Comparison of ENCODE assay signal across 8 cellular contexts in genomic region chr12:39990122-39991101, GRCh38.
DNase-seq lines count a peak whose midpoint lies in the region; ATAC-seq, FAIRE-seq and TF ChIP-seq lines count a peak whose summit lies in the region.

No MANE protein-coding gene starts in this region.

- DNase-seq in NK-92 treated with Interleukin-12 subunit alpha and Interleukin-12 subunit beta, amount 100 ng/mL, for 24 hours (lab: John Stamatoyannopoulos, UW): peak; percentile 13
- no peak for DNase-seq in NK-92 (lab: John Stamatoyannopoulos, UW; ENCODE audit: unreplicated experiment)
- DNase-seq in NAMALWA (ENCODE audit: low spot score): peak; percentile 67
- peak; percentile 82 for DNase-seq in activated CD8-positive, alpha-beta T cell treated with anti-CD3 and anti-CD28 coated beads for 36 hours
- DNase-seq in endothelial cell of umbilical vein (ENCODE audit: low read depth, low spot score): peak; percentile 65
- DNase-seq in nephron progenitor cell: peak; percentile 52
- peak; percentile 81 for DNase-seq in testis

- FAIRE-seq in endothelial cell of umbilical vein (lab: Jason Lieb, UNC): no peak

- H3K27ac ChIP-seq in endothelial cell of umbilical vein (ENCODE audit: insufficient read depth, low read depth, low read length): no peak overlapping the region
- H3K27ac ChIP-seq in testis: peak overlapping the region in 1 of 2 donors; percentile 4

- H3K36me3 Mint-ChIP-seq in activated CD8-positive, alpha-beta T cell treated with anti-CD3 and anti-CD28 coated beads for 36 hours (ENCODE audit: low read depth): no peaks in the 10 kb centered on the region
- H3K36me3 Mint-ChIP-seq in nephron progenitor cell (ENCODE audit: low read depth): peaks cover under 1% of the 10 kb centered on the region

- no peak overlapping the region for H3K9ac ChIP-seq in endothelial cell of umbilical vein (replicated peaks; ENCODE audit: extremely low read depth, insufficient read depth, low read length)

- WGBS in testis, 2 donors: 33 to 45% methylated on average over 4 of the region's 4 CpGs

- H3K9me3 ChIP-seq in endothelial cell of umbilical vein (replicated peaks; ENCODE audit: control insufficient read depth, insufficient read depth, low read length) (no peaks in the 10 kb centered on the region), testis (no peaks in the 10 kb centered on the region)

- peak; percentile 92 for TF ChIP-seq CTCF in activated CD8-positive, alpha-beta T cell treated with anti-CD3 and anti-CD28 coated beads for 36 hours (IDR thresholded peaks at IDR 0.05)
- TF ChIP-seq CTCF in endothelial cell of umbilical vein (IDR thresholded peaks at IDR 0.05; ENCODE audit: extremely low read depth in 1 of 2, insufficient read depth in 1 of 2, low read depth in 1 of 2, low read length in 2 of 2) (peak; percentile 83 to 85), nephron progenitor cell (IDR thresholded peaks at IDR 0.05) (peak; percentile 82), testis (IDR thresholded peaks at IDR 0.05) (peak in 2 of 3 experiments; percentile 49 to 85)

- H3K4me1 ChIP-seq in endothelial cell of umbilical vein (ENCODE audit: control insufficient read depth, extremely low read depth, insufficient read depth, low read length) (no peaks in the 10 kb centered on the region), testis (no peaks in the 10 kb centered on the region)

- no peaks in the 10 kb centered on the region for H4K20me1 ChIP-seq in endothelial cell of umbilical vein (replicated peaks; ENCODE audit: control insufficient read depth, extremely low read depth, insufficient read depth, low read length)

- no peak for TF ChIP-seq POLR2A in endothelial cell of umbilical vein (IDR thresholded peaks at IDR 0.05; ENCODE audit: low read depth, low read length)
- TF ChIP-seq POLR2A in testis (IDR thresholded peaks at IDR 0.05): no peak

- no peak overlapping the region for H3K4me3 Mint-ChIP-seq in activated CD8-positive, alpha-beta T cell treated with anti-CD3 and anti-CD28 coated beads for 36 hours
- H3K4me3 Mint-ChIP-seq in nephron progenitor cell: no peak overlapping the region

- H3K4me2 ChIP-seq in endothelial cell of umbilical vein (ENCODE audit: insufficient read depth, low read length): no peak overlapping the region

- H3K27me3 ChIP-seq in endothelial cell of umbilical vein (ENCODE audit: control insufficient read depth in 2 of 2, insufficient read depth in 2 of 2, low read length in 2 of 2): no peaks in the 10 kb centered on the region
- no peaks in the 10 kb centered on the region for H3K27me3 ChIP-seq in testis

- POLR2A ChIA-PET in activated CD8-positive, alpha-beta T cell treated with anti-CD3 and anti-CD28 coated beads for 36 hours (lab: Charles Lee): no interaction called here
- POLR2A ChIA-PET in endothelial cell of umbilical vein (lab: Charles Lee): no interaction called here

- peak; percentile 87 for ATAC-seq in HG02588 (IDR thresholded peaks at IDR 0.05; ENCODE audit: unreplicated experiment)
- ATAC-seq in activated CD8-positive, alpha-beta T cell treated with anti-CD3 and anti-CD28 coated beads for 36 hours: peak; percentile 91

- intact Hi-C loops in activated CD8-positive, alpha-beta T cell treated with anti-CD3 and anti-CD28 coated beads for 36 hours (cut with micrococcal nuclease): no loop called here
- intact Hi-C loops in endothelial cell of umbilical vein (cut with micrococcal nuclease) (loop anchor here (1.0 to 2.0 kb wide), 2 partner anchors 225 to 672 kb away; no protein-coding TSS in a partner anchor), testis (cut with DNase I; ENCODE audit: low total_unique reads) (no loop called here)

- BruUV-seq in endothelial cell of umbilical vein (replicated peaks; lab: Mats Ljungman, UMichigan): no TSS peak

- no peaks in the 10 kb centered on the region for H3K4me1 Mint-ChIP-seq in activated CD8-positive, alpha-beta T cell treated with anti-CD3 and anti-CD28 coated beads for 36 hours (ENCODE audit: low read depth)
- no peaks in the 10 kb centered on the region for H3K4me1 Mint-ChIP-seq in nephron progenitor cell

- CTCF ChIA-PET in activated CD8-positive, alpha-beta T cell treated with anti-CD3 and anti-CD28 coated beads for 36 hours (lab: Charles Lee): interaction anchor here (0.7 to 2.7 kb wide), 23 partner anchors 10 to 630 kb away, joined by 3 to 18 read pairs (median 3); no protein-coding TSS in a partner anchor
- CTCF ChIA-PET in endothelial cell of umbilical vein (lab: Charles Lee): interaction anchor here (0.6 to 5.1 kb wide), 20 partner anchors 9 to 625 kb away, joined by 3 to 70 read pairs (median 4); no protein-coding TSS in a partner anchor

- H3K9me3 Mint-ChIP-seq in activated CD8-positive, alpha-beta T cell treated with anti-CD3 and anti-CD28 coated beads for 36 hours: no peaks in the 10 kb centered on the region
- H3K9me3 Mint-ChIP-seq in nephron progenitor cell: peaks cover 3% of the 10 kb centered on the region

- H3K9me1 ChIP-seq in endothelial cell of umbilical vein (replicated peaks; ENCODE audit: control insufficient read depth, extremely low read depth, insufficient read depth, low read length): no peaks in the 10 kb centered on the region

- no peak overlapping the region for H2AFZ ChIP-seq in endothelial cell of umbilical vein (ENCODE audit: low read depth, low read length)

- dilution Hi-C loops in endothelial cell of umbilical vein (cut with MboI; ENCODE audit: extremely low pct_ligation_motif_present, low sequenced_read_pairs): no loop called here

- no peak overlapping the region for H3K27ac Mint-ChIP-seq in activated CD8-positive, alpha-beta T cell treated with anti-CD3 and anti-CD28 coated beads for 36 hours
- H3K27ac Mint-ChIP-seq in nephron progenitor cell: no peak overlapping the region

- H3K36me3 ChIP-seq in endothelial cell of umbilical vein (ENCODE audit: control insufficient read depth in 2 of 2, extremely low read depth in 1 of 2, insufficient read depth in 2 of 2, low read length in 2 of 2): no peaks in the 10 kb centered on the region
- no peaks in the 10 kb centered on the region for H3K36me3 ChIP-seq in testis (ENCODE audit: low read depth, missing control alignments)

- no peaks in the 10 kb centered on the region for H3K27me3 Mint-ChIP-seq in activated CD8-positive, alpha-beta T cell treated with anti-CD3 and anti-CD28 coated beads for 36 hours
- no peaks in the 10 kb centered on the region for H3K27me3 Mint-ChIP-seq in nephron progenitor cell (ENCODE audit: low read depth, poor library complexity)

- H3K79me2 ChIP-seq in endothelial cell of umbilical vein (ENCODE audit: control insufficient read depth, insufficient read depth, low read length): no peaks in the 10 kb centered on the region

- H3K4me3 ChIP-seq in endothelial cell of umbilical vein (replicated peaks in 1 of 3; ENCODE audit: insufficient read depth in 1 of 3, low read depth in 1 of 3, low read length in 3 of 3) (no peak overlapping the region), testis (no peak overlapping the region)

TF ChIP-seq in endothelial cell of umbilical vein, 7 proteins besides CTCF, POLR2A, EP300 and RAD21:
- no peak for TF ChIP-seq JUN (IDR thresholded peaks at IDR 0.05; ENCODE audit: borderline replicate concordance, insufficient read depth, insufficient read length, low read depth)
- TF ChIP-seq MAX (IDR thresholded peaks at IDR 0.05; ENCODE audit: insufficient read depth, insufficient read length): no peak
- no peak for TF ChIP-seq MYC (IDR thresholded peaks at IDR 0.05; ENCODE audit: low read depth, low read length)
- TF ChIP-seq FOS (IDR thresholded peaks at IDR 0.05; ENCODE audit: borderline replicate concordance, insufficient read depth, low read length): no peak
- TF ChIP-seq EZH2 (IDR thresholded peaks at IDR 0.05; ENCODE audit: borderline replicate concordance, low read depth, low read length, severe bottlenecking): no peak
- no peak for TF ChIP-seq GATA2 (IDR thresholded peaks at IDR 0.05; ENCODE audit: insufficient read depth, insufficient read length, low read depth, low read length)
- TF ChIP-seq POLR2AphosphoS5 (IDR thresholded peaks at IDR 0.05; ENCODE audit: insufficient read depth, low read depth, low read length): no peak
